In genomic region chr9:123389698-123390097, GRCh38 we compare ENCODE assay signal across 1 cellular context.
TF ChIP-seq lines count a peak whose summit lies in the region.

No MANE protein-coding gene starts in this region.

TF ChIP-seq in H1, 55 proteins besides CTCF, POLR2A, EP300 and RAD21:
- TF ChIP-seq SIN3A (conservative IDR thresholded peaks at IDR 0.05 in 1 of 2, IDR thresholded peaks at IDR 0.05 in 1 of 2; ENCODE audit: low read depth in 1 of 2, low read length in 2 of 2) (no peak), KDM1A (IDR thresholded peaks at IDR 0.05; ENCODE audit: borderline replicate concordance, low read length) (no peak), JUND (IDR thresholded peaks at IDR 0.05; ENCODE audit: low read length) (no peak), MAFK (IDR thresholded peaks at IDR 0.05; ENCODE audit: low read depth, low read length) (no peak), TCF12 (IDR thresholded peaks at IDR 0.05; ENCODE audit: low read depth, low read length) (no peak), SIRT6 (IDR thresholded peaks at IDR 0.05; ENCODE audit: low read length) (no peak), SP1 (IDR thresholded peaks at IDR 0.05; ENCODE audit: low read depth, low read length) (no peak), CEBPB (IDR thresholded peaks at IDR 0.05; ENCODE audit: low read depth, low read length) (no peak), CHD7 (IDR thresholded peaks at IDR 0.05; ENCODE audit: insufficient replicate concordance, low read length) (no peak), KDM5A (IDR thresholded peaks at IDR 0.05; ENCODE audit: low read length) (no peak), TEAD4 (IDR thresholded peaks at IDR 0.05; ENCODE audit: low read depth, low read length) (no peak), RXRA (IDR thresholded peaks at IDR 0.05; ENCODE audit: insufficient read depth, low read depth, low read length) (no peak), TBP (IDR thresholded peaks at IDR 0.05; ENCODE audit: low read depth, low read length) (no peak), EGR1 (IDR thresholded peaks at IDR 0.05; ENCODE audit: borderline replicate concordance, low read depth, low read length) (no peak), BRCA1 (IDR thresholded peaks at IDR 0.05; ENCODE audit: low read depth, low read length) (no peak), RBBP5 (IDR thresholded peaks at IDR 0.05; ENCODE audit: borderline replicate concordance, low read depth, low read length) (no peak), GABPA (IDR thresholded peaks at IDR 0.05; ENCODE audit: borderline replicate concordance, insufficient read depth, low read length) (no peak)
